In the genomic region with DNA sequence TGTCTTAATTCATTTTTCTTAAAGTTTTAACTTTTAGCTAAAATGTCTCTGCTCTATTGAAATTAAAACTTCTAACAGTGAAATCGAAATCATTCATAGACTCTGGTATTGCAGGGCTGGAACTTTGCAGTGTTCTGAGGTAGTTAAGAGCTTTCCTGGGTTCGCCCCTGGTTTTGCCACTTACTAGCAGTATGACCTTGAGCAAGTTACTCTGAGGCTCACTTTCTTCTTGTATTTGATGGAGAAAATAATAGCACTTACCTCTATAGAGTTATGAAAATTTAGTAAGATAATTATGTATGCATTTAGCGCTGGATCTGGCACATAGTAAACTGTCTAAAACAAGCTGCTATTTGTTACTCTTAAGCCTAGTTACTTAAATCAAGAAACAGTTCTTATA, we compare ENCODE assay signal across 8 cellular contexts. TPM values are rescaled to one million over a fixed set of nuclear protein-coding genes. Genes with fewer than 3 reads are reported as not detected.
DNase-seq lines count a peak whose midpoint lies in the region; ATAC-seq and TF ChIP-seq lines count a peak whose summit lies in the region.

No MANE protein-coding gene starts in this region.

- no peaks in the 10 kb centered on the region for H3K36me3 ChIP-seq in CD8-positive, alpha-beta T cell (ENCODE audit: insufficient read depth, low read length)
- H3K36me3 ChIP-seq in effector memory CD4-positive, alpha-beta T cell (ENCODE audit: control insufficient read depth, insufficient read depth, low read length) = no peaks in the 10 kb centered on the region
- no peaks in the 10 kb centered on the region for H3K36me3 ChIP-seq in neutrophil

- H3K27me3 ChIP-seq in CD8-positive, alpha-beta T cell (ENCODE audit: insufficient read depth, low read length) = no peaks in the 10 kb centered on the region
- no peaks in the 10 kb centered on the region for H3K27me3 ChIP-seq in effector memory CD4-positive, alpha-beta T cell (replicated peaks; ENCODE audit: control insufficient read depth, insufficient read depth, low read length, poor library complexity, severe bottlenecking)
- H3K27me3 ChIP-seq in neutrophil = no peaks in the 10 kb centered on the region

- H3K4me3 ChIP-seq in CD8-positive, alpha-beta T cell (ENCODE audit: low read depth, low read length) = peak overlapping the region; percentile 81
- peak overlapping the region; percentile 77 for H3K4me3 ChIP-seq in effector memory CD4-positive, alpha-beta T cell (ENCODE audit: insufficient read depth, low read depth, low read length, poor library complexity, severe bottlenecking)
- peak overlapping the region; percentile 85 to 96 for H3K4me3 ChIP-seq in neutrophil (ENCODE audit: low read depth in 1 of 2, low read length in 1 of 2)

- TF ChIP-seq CTCF in CD8-positive, alpha-beta T cell (IDR thresholded peaks at IDR 0.05) = no peak
- no peak for TF ChIP-seq CTCF in neutrophil (IDR thresholded peaks at IDR 0.05)

- peaks cover 48% of the 10 kb centered on the region for H3K4me1 ChIP-seq in CD8-positive, alpha-beta T cell (ENCODE audit: insufficient read depth, low read length)
- peaks cover 14% of the 10 kb centered on the region for H3K4me1 ChIP-seq in effector memory CD4-positive, alpha-beta T cell (ENCODE audit: control insufficient read depth, insufficient read depth, low read length, poor library complexity, severe bottlenecking)
- peaks cover 34 to 38% of the 10 kb centered on the region in 2 experiments for H3K4me1 ChIP-seq in neutrophil (ENCODE audit: control insufficient read depth in 1 of 2, insufficient read depth in 1 of 2, low read depth in 1 of 2, low read length in 1 of 2)

- no peak overlapping the region for H3K27ac Mint-ChIP-seq in CD8-positive, alpha-beta T cell

- DNase-seq in CD8-positive, alpha-beta T cell = no peak
- peak; percentile 6 for DNase-seq in NCI-H69 (lab: John Stamatoyannopoulos, UW)
- DNase-seq in effector memory CD4-positive, alpha-beta T cell = no peak
- no peak for DNase-seq in DMS79 (lab: John Stamatoyannopoulos, UW)

- CTCF ChIA-PET in CD8-positive, alpha-beta T cell (lab: Charles Lee) = interaction anchor here (0.9 kb wide), 1 partner anchor 215 kb away, joined by 3 read pairs; no protein-coding TSS in a partner anchor

- no peaks in the 10 kb centered on the region for H3K9me3 ChIP-seq in CD8-positive, alpha-beta T cell (ENCODE audit: low read length)
- no peaks in the 10 kb centered on the region for H3K9me3 ChIP-seq in effector memory CD4-positive, alpha-beta T cell (ENCODE audit: control insufficient read depth, low read length)
- no peaks in the 10 kb centered on the region for H3K9me3 ChIP-seq in neutrophil

- intact Hi-C loops in CD8-positive, alpha-beta T cell (cut with DNase I, micrococcal nuclease) = loop anchor here (5.0 to 10.0 kb wide), 5 partner anchors 34 to 564 kb away; a partner anchor contains a TSS

- H3K4me3 Mint-ChIP-seq in CD8-positive, alpha-beta T cell = peak overlapping the region; percentile 99

- no peaks in the 10 kb centered on the region for H3K27me3 Mint-ChIP-seq in CD8-positive, alpha-beta T cell (ENCODE audit: low read depth)

- peaks cover 19% of the 10 kb centered on the region for H3K36me3 Mint-ChIP-seq in CD8-positive, alpha-beta T cell

- H3K9me3 Mint-ChIP-seq in CD8-positive, alpha-beta T cell = no peaks in the 10 kb centered on the region

- POLR2A ChIA-PET in CD8-positive, alpha-beta T cell (lab: Charles Lee) = interaction anchor here (0.6 to 1.0 kb wide), 2 partner anchors 92 to 204 kb away, joined by 3 read pairs; no protein-coding TSS in a partner anchor

- ATAC-seq in CD8-positive, alpha-beta T cell = no peak
- no peak for ATAC-seq in GM18870 (IDR thresholded peaks at IDR 0.05; ENCODE audit: unreplicated experiment)
- ATAC-seq in HG03039 (IDR thresholded peaks at IDR 0.05; ENCODE audit: unreplicated experiment) = no peak
- ATAC-seq in GM18868 (IDR thresholded peaks at IDR 0.05; ENCODE audit: unreplicated experiment) = no peak

- H3K27ac ChIP-seq in CD8-positive, alpha-beta T cell (ENCODE audit: low read depth, low read length) = no peak overlapping the region
- H3K27ac ChIP-seq in effector memory CD4-positive, alpha-beta T cell (ENCODE audit: insufficient read depth, low read length, poor library complexity, severe bottlenecking) = no peak overlapping the region
- no peak overlapping the region for H3K27ac ChIP-seq in neutrophil

- peaks cover 63% of the 10 kb centered on the region for H3K4me1 Mint-ChIP-seq in CD8-positive, alpha-beta T cell (ENCODE audit: low read depth)

RNA-seq across cellular contexts. Expression of a gene that starts 1.7 kb away (rescaled TPM):
- total RNA-seq in CD8-positive, alpha-beta T cell = 10 to 100 TPM; 62.4 to 76.5 TPM
